In genomic region chr15:67543348-67543718, GRCh38 we compare ENCODE assay signal across 1 cellular context.
TF ChIP-seq lines count a peak whose summit lies in the region.

No MANE protein-coding gene starts in this region.

TF ChIP-seq in HepG2, 621 proteins besides CTCF, POLR2A, EP300 and RAD21 (continues in another document):
- TF ChIP-seq KMT2B (CRISPR knock-in tag; IDR thresholded peaks at IDR 0.05): no peak; the same call in 1 of the 2 replicates
- TF ChIP-seq ZNF552 (CRISPR knock-in tag; IDR thresholded peaks at IDR 0.05; ENCODE audit: borderline replicate concordance): no peak
- TF ChIP-seq, protein P1, sequence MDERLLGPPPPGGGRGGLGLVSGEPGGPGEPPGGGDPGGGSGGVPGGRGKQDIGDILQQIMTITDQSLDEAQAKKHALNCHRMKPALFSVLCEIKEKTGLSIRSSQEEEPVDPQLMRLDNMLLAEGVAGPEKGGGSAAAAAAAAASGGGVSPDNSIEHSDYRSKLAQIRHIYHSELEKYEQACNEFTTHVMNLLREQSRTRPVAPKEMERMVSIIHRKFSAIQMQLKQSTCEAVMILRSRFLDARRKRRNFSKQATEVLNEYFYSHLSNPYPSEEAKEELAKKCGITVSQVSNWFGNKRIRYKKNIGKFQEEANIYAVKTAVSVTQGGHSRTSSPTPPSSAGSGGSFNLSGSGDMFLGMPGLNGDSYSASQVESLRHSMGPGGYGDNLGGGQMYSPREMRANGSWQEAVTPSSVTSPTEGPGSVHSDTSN (CRISPR knock-in tag; IDR thresholded peaks at IDR 0.05): no peak
- no peak for TF ChIP-seq TMF1 (CRISPR knock-in tag; IDR thresholded peaks at IDR 0.05; ENCODE audit: low read depth)
- no peak for TF ChIP-seq ZNF788 (CRISPR knock-in tag; IDR thresholded peaks at IDR 0.05; ENCODE audit: borderline replicate concordance)
- TF ChIP-seq, protein P2, sequence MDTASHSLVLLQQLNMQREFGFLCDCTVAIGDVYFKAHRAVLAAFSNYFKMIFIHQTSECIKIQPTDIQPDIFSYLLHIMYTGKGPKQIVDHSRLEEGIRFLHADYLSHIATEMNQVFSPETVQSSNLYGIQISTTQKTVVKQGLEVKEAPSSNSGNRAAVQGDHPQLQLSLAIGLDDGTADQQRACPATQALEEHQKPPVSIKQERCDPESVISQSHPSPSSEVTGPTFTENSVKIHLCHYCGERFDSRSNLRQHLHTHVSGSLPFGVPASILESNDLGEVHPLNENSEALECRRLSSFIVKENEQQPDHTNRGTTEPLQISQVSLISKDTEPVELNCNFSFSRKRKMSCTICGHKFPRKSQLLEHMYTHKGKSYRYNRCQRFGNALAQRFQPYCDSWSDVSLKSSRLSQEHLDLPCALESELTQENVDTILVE (CRISPR knock-in tag; IDR thresholded peaks at IDR 0.05): no peak
- TF ChIP-seq JARID2 (CRISPR knock-in tag; IDR thresholded peaks at IDR 0.05; ENCODE audit: insufficient replicate concordance): no peak
- no peak for TF ChIP-seq KDM3A (CRISPR knock-in tag; IDR thresholded peaks at IDR 0.05; ENCODE audit: low read depth)
- TF ChIP-seq HNF1B (CRISPR knock-in tag; IDR thresholded peaks at IDR 0.05): 0 out of 2 replicates have a peak, but pooled peaks have one; percentile 18
- no peak for TF ChIP-seq MBD4 (IDR thresholded peaks at IDR 0.05; ENCODE audit: borderline replicate concordance, low read length)
- TF ChIP-seq XBP1 (CRISPR knock-in tag; IDR thresholded peaks at IDR 0.05): no peak
- TF ChIP-seq, protein P3, sequence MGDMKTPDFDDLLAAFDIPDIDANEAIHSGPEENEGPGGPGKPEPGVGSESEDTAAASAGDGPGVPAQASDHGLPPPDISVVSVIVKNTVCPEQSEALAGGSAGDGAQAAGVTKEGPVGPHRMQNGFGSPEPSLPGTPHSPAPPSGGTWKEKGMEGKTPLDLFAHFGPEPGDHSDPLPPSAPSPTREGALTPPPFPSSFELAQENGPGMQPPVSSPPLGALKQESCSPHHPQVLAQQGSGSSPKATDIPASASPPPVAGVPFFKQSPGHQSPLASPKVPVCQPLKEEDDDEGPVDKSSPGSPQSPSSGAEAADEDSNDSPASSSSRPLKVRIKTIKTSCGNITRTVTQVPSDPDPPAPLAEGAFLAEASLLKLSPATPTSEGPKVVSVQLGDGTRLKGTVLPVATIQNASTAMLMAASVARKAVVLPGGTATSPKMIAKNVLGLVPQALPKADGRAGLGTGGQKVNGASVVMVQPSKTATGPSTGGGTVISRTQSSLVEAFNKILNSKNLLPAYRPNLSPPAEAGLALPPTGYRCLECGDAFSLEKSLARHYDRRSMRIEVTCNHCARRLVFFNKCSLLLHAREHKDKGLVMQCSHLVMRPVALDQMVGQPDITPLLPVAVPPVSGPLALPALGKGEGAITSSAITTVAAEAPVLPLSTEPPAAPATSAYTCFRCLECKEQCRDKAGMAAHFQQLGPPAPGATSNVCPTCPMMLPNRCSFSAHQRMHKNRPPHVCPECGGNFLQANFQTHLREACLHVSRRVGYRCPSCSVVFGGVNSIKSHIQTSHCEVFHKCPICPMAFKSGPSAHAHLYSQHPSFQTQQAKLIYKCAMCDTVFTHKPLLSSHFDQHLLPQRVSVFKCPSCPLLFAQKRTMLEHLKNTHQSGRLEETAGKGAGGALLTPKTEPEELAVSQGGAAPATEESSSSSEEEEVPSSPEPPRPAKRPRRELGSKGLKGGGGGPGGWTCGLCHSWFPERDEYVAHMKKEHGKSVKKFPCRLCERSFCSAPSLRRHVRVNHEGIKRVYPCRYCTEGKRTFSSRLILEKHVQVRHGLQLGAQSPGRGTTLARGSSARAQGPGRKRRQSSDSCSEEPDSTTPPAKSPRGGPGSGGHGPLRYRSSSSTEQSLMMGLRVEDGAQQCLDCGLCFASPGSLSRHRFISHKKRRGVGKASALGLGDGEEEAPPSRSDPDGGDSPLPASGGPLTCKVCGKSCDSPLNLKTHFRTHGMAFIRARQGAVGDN (CRISPR knock-in tag; IDR thresholded peaks at IDR 0.05): peak; percentile 1; the same call in 1 of the 2 replicates
- TF ChIP-seq ZNF121 (CRISPR knock-in tag; IDR thresholded peaks at IDR 0.05): 0 out of 2 replicates have a peak, but pooled peaks have one; percentile 22
- TF ChIP-seq RXRA (CRISPR knock-in tag; IDR thresholded peaks at IDR 0.05): no peak
- no peak for TF ChIP-seq ZNF280B (CRISPR knock-in tag; IDR thresholded peaks at IDR 0.05; ENCODE audit: borderline replicate concordance)
- no peak for TF ChIP-seq ZNF256 (CRISPR knock-in tag; conservative IDR thresholded peaks at IDR 0.05)
- no peak for TF ChIP-seq ZNF547 (CRISPR knock-in tag; IDR thresholded peaks at IDR 0.05)
- no peak for TF ChIP-seq FOXO1 (CRISPR knock-in tag; IDR thresholded peaks at IDR 0.05)
- no peak for TF ChIP-seq ZKSCAN1 (IDR thresholded peaks at IDR 0.05; ENCODE audit: low read length)
- no peak for TF ChIP-seq SKI (IDR thresholded peaks at IDR 0.05; ENCODE audit: partially characterized antibody)
- no peak for TF ChIP-seq THYN1 (CRISPR knock-in tag; IDR thresholded peaks at IDR 0.05; ENCODE audit: borderline replicate concordance, low read depth)
- no peak for TF ChIP-seq ZNF251 (CRISPR knock-in tag; IDR thresholded peaks at IDR 0.05)
- TF ChIP-seq ZFP36L2 (CRISPR knock-in tag; IDR thresholded peaks at IDR 0.05): no peak
- TF ChIP-seq CBFB (CRISPR knock-in tag; IDR thresholded peaks at IDR 0.05): no peak
- TF ChIP-seq NCOA5 (CRISPR knock-in tag; IDR thresholded peaks at IDR 0.05): no peak
- no peak for TF ChIP-seq ZNF160 (CRISPR knock-in tag; IDR thresholded peaks at IDR 0.05)
- TF ChIP-seq, protein P4, sequence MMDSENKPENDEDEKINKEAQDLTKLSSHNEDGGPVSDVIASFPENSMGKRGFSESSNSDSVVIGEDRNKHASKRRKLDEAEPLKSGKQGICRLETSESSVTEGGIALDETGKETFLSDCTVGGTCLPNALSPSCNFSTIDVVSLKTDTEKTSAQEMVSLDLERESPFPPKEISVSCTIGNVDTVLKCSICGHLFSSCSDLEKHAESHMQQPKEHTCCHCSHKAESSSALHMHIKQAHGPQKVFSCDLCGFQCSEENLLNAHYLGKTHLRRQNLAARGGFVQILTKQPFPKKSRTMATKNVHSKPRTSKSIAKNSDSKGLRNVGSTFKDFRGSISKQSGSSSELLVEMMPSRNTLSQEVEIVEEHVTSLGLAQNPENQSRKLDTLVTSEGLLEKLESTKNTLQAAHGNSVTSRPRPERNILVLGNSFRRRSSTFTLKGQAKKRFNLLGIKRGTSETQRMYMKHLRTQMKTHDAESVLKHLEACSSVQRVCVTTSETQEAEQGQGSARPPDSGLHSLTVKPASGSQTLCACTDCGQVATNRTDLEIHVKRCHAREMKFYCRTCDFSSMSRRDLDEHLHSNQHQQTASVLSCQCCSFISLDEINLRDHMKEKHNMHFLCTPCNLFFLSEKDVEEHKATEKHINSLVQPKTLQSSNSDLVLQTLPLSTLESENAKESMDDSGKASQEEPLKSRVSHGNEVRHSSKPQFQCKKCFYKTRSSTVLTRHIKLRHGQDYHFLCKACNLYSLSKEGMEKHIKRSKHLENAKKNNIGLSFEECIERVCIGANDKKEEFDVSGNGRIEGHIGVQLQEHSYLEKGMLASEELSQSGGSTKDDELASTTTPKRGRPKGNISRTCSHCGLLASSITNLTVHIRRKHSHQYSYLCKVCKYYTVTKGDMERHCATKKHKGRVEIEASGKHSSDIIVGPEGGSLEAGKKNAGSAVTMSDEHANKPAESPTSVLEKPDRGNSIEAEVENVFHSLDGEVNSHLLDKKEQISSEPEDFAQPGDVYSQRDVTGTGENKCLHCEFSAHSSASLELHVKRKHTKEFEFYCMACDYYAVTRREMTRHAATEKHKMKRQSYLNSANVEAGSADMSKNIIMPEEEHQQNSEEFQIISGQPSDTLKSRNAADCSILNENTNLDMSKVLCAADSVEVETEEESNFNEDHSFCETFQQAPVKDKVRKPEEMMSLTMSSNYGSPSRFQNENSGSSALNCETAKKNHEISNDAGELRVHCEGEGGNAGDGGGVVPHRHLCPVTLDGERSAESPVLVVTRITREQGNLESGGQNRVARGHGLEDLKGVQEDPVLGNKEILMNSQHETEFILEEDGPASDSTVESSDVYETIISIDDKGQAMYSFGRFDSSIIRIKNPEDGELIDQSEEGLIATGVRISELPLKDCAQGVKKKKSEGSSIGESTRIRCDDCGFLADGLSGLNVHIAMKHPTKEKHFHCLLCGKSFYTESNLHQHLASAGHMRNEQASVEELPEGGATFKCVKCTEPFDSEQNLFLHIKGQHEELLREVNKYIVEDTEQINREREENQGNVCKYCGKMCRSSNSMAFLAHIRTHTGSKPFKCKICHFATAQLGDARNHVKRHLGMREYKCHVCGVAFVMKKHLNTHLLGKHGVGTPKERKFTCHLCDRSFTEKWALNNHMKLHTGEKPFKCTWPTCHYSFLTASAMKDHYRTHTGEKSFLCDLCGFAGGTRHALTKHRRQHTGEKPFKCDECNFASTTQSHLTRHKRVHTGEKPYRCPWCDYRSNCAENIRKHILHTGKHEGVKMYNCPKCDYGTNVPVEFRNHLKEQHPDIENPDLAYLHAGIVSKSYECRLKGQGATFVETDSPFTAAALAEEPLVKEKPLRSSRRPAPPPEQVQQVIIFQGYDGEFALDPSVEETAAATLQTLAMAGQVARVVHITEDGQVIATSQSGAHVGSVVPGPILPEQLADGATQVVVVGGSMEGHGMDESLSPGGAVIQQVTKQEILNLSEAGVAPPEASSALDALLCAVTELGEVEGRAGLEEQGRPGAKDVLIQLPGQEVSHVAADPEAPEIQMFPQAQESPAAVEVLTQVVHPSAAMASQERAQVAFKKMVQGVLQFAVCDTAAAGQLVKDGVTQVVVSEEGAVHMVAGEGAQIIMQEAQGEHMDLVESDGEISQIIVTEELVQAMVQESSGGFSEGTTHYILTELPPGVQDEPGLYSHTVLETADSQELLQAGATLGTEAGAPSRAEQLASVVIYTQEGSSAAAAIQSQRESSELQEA (CRISPR knock-in tag; IDR thresholded peaks at IDR 0.05; ENCODE audit: not compliant biosample characterization): no peak
- TF ChIP-seq HNF4G (IDR thresholded peaks at IDR 0.05; ENCODE audit: borderline replicate concordance, low read depth, low read length): no peak
- TF ChIP-seq HNF4G (CRISPR knock-in tag; IDR thresholded peaks at IDR 0.05; ENCODE audit: borderline replicate concordance, low read depth): no peak
- 0 out of 2 replicates have a peak, but pooled peaks have one; percentile 5 for TF ChIP-seq ZFP91 (CRISPR knock-in tag; IDR thresholded peaks at IDR 0.05; ENCODE audit: borderline replicate concordance)
- TF ChIP-seq, protein P5, sequence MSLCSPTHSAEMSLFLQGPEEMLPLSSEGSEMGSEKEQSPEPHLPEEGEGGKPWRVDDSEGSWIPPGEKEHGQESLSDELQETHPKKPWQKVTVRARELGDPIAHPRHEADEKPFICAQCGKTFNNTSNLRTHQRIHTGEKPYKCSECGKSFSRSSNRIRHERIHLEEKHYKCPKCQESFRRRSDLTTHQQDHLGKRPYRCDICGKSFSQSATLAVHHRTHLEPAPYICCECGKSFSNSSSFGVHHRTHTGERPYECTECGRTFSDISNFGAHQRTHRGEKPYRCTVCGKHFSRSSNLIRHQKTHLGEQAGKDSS (CRISPR knock-in tag; IDR thresholded peaks at IDR 0.05; ENCODE audit: borderline replicate concordance, low read depth): no peak
- TF ChIP-seq ZFP62 (CRISPR knock-in tag; IDR thresholded peaks at IDR 0.05): no peak
- TF ChIP-seq GABPA (IDR thresholded peaks at IDR 0.05; ENCODE audit: low read depth, low read length): no peak
- TF ChIP-seq GABPA (CRISPR knock-in tag; IDR thresholded peaks at IDR 0.05; ENCODE audit: low read depth): peak; percentile 20; the same call in 1 of the 2 replicates
- TF ChIP-seq HNRNPH1 (optimal IDR thresholded peaks at IDR 0.05; ENCODE audit: low read depth, low read length): no peak
- TF ChIP-seq PCBP1 (IDR thresholded peaks at IDR 0.05; ENCODE audit: borderline replicate concordance, low read depth, low read length): no peak
- no peak for TF ChIP-seq ZNF781 (CRISPR knock-in tag; IDR thresholded peaks at IDR 0.05; ENCODE audit: borderline replicate concordance, not compliant biosample characterization)
- TF ChIP-seq HNRNPL (IDR thresholded peaks at IDR 0.05; ENCODE audit: low read depth, low read length): no peak
- 0 out of 2 replicates have a peak, but pooled peaks have one; percentile 8 for TF ChIP-seq ZNF792 (CRISPR knock-in tag; IDR thresholded peaks at IDR 0.05)
- 0 out of 2 replicates have a peak, but pooled peaks have one; percentile 56 for TF ChIP-seq ZNF619 (CRISPR knock-in tag; IDR thresholded peaks at IDR 0.05)
- no peak for TF ChIP-seq ZFY (CRISPR knock-in tag; IDR thresholded peaks at IDR 0.05)
